27 cellular contexts compared by ENCODE assay signal in the genomic region with DNA sequence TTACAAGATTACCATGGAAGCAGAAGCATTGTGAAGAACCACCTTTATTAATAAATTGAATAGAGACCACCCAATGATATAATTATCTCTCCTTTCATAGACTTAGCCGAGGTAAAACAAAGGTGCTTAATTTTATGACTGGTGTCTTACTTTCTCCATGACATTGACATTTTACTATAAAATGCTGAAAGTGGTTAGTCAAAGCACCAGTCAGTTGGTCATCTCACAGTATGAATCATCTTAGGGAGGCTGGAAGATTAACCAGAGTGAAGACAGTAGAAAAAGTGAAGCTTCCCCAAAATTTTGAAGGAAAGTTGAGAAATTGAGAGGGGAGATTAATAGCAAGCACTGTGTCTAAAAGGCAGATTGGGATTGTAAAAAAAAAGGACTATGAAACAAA.
DNase-seq lines count a peak whose midpoint lies in the region; ATAC-seq and TF ChIP-seq lines count a peak whose summit lies in the region.
"Had no signal": no experiment of that assay in that cellular context is flagged by ENCODE, and none has a peak within 500 bp of the region (broad histone marks: within the 10 kb centered on the region; RNA-seq: fewer than 3 reads in every experiment).

No MANE protein-coding gene starts in this region.

- ATAC-seq in GM19463 (IDR thresholded peaks at IDR 0.05; ENCODE audit: unreplicated experiment) (peak; percentile 50), HG03139 (IDR thresholded peaks at IDR 0.05; ENCODE audit: unreplicated experiment) (peak; percentile 44)
- ATAC-seq: activated T-cell treated with anti-CD3 and anti-CD28 coated beads, Interleukin-2, amount 50 U/mL, for 4 hours; left lung had no signal

- intact Hi-C loops in posterior vena cava (cut with DNase I), result no loop called here

- H3K27ac ChIP-seq in coronary artery, result no peak overlapping the region
- H3K27ac ChIP-seq: left lung, right atrium auricular region, spleen, thoracic aorta, vagina had no signal

- peak; percentile 64 for DNase-seq in MV-4-11 (lab: John Stamatoyannopoulos, UW)
- DNase-seq in renal cortical epithelial cell (ENCODE audit: low read depth), result peak; percentile 37
- DNase-seq in GDM1 (lab: John Stamatoyannopoulos, UW), result no peak
- DNase-seq in coronary artery (ENCODE audit: low spot score), result no peak
- no peak for DNase-seq in posterior vena cava (ENCODE audit: low spot score)
- DNase-seq: activated CD4-positive, CD25-positive, alpha-beta regulatory T cell treated with anti-CD3 and anti-CD28 coated beads, Interleukin-2, amount 50 U/mL, for 72 hours; activated CD8-positive, alpha-beta memory T cell treated with anti-CD3 and anti-CD28 coated beads for 24 hours; activated naive CD4-positive, alpha-beta T cell treated with anti-CD3 and anti-CD28 coated beads, Interleukin-2, amount 10 ng/mL, durations not matched to agents 7 days and 5 days; activated T-cell treated with anti-CD3 and anti-CD28 coated beads, Interleukin-2, amount 50 U/mL, for 4 hours; amygdala; CD4-positive, alpha-beta memory T cell; head of caudate nucleus; KG1; left lung; naive B cell; NCI-H1105; NCI-H2081 treated with DMSO at 0.1 percent for 48 hours; occipital lobe; SHP77 treated with DMSO at 0.1 percent for 48 hours; spleen; stimulated activated CD4-positive, alpha-beta T cell treated with anti-CD3 and anti-CD28 coated beads, Interleukin-4, amount 100 ng/mL, for 1 hour; stimulated activated naive CD4-positive, alpha-beta T cell had no signal

- H3K4me3 ChIP-seq in coronary artery, result no peak overlapping the region
- H3K4me3 ChIP-seq: left lung, right atrium auricular region, spleen, thoracic aorta, vagina had no signal

- TF ChIP-seq CTCF in coronary artery (IDR thresholded peaks at IDR 0.05), result no peak

Comparison
In these comparisons a context has a peak if more than half of its experiments do, and no peak if none do; other contexts are left out.
1. DNase-seq: peak in MV-4-11 (single experiment) and renal cortical epithelial cell (single experiment); none in GDM1 (single experiment), coronary artery (single experiment) and posterior vena cava (single experiment).